In the genomic region with DNA sequence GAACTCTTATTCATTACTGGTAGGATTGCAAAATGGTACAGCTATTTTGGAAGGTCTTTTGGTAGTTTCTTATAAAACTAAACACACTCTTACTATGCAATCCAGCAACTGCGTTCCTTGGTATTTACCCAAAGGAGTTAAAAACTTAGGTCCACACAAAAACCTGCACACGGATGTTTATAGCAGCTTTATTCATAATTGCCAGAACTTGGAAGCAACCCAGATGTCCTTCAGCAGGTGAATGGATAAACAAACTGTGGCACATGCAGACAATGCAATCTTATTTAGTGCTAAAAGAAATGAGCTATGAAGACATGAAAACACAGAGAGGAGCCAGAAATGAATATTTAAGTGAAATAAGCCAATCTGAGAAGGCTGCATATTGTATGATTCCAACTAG, we compare ENCODE assay signal across 29 cellular contexts. TPM values are rescaled to one million over a fixed set of nuclear protein-coding genes. Genes with fewer than 3 reads are reported as not detected.
A peak's percentile ranks its signal among the peaks of the same experiment; 100 is the strongest.
DNase-seq lines count a peak whose midpoint lies in the region; ATAC-seq, FAIRE-seq and TF ChIP-seq lines count a peak whose summit lies in the region.
"Had no signal": no experiment of that assay in that cellular context is flagged by ENCODE, and none has a peak within 500 bp of the region (broad histone marks: within the 10 kb centered on the region; RNA-seq: fewer than 3 reads in every experiment).

No MANE protein-coding gene starts in this region.

- H3K4me1 ChIP-seq in sigmoid colon: peaks cover 0 to 64% (median 57%) of the 10 kb centered on the region in 4 donors
- H3K4me1 ChIP-seq: foreskin keratinocyte had no signal

- no peak overlapping the region for H3K4me3 Mint-ChIP-seq in central memory CD8-positive, alpha-beta T cell
- H3K4me3 Mint-ChIP-seq: activated naive CD8-positive, alpha-beta T cell; CD4-positive, CD25-positive, alpha-beta regulatory T cell; endodermal cell; stimulated activated naive B cell treated with anti-CD40 and anti-IgM and Interleukin-4, amounts not matched to agents 10 μg/mL and 1 μg/mL and 100 μg/mL, for 72 hours; T-helper 1 cell treated with Interleukin-12 subunit alpha and Interleukin-12 subunit beta and Interleukin-4 antibody, amounts not matched to agents 30 μg/mL and 1 μg/mL, for 36 hours had no signal

- H3K27me3 ChIP-seq in sigmoid colon: no peaks in the 10 kb centered on the region
- H3K27me3 ChIP-seq: cardiac muscle cell had no signal

- peaks cover 3% of the 10 kb centered on the region for H3K27me3 Mint-ChIP-seq in central memory CD8-positive, alpha-beta T cell
- H3K27me3 Mint-ChIP-seq: activated naive CD8-positive, alpha-beta T cell; stimulated activated naive B cell treated with anti-CD40 and anti-IgM and Interleukin-4, amounts not matched to agents 10 μg/mL and 1 μg/mL and 100 μg/mL, for 72 hours had no signal

- no peaks in the 10 kb centered on the region for H3K9me3 Mint-ChIP-seq in central memory CD8-positive, alpha-beta T cell
- H3K9me3 Mint-ChIP-seq: activated T-helper 2 cell treated with anti-CD3 and anti-CD28 coated beads, Interferon-gamma antibody, Interleukin-2, Interleukin-4, amounts not matched to agents 10 μg/mL and 5 μg/mL and 100 μg/mL, durations not matched to agents 14 hours and 24 hours and 36 hours; endodermal cell; T-helper 1 cell treated with Interleukin-12 subunit alpha and Interleukin-12 subunit beta and Interleukin-4 antibody, amounts not matched to agents 30 μg/mL and 1 μg/mL, for 36 hours had no signal

- no peaks in the 10 kb centered on the region for H3K36me3 Mint-ChIP-seq in central memory CD8-positive, alpha-beta T cell (ENCODE audit: insufficient read depth)
- H3K36me3 Mint-ChIP-seq: activated naive CD8-positive, alpha-beta T cell; CD4-positive, CD25-positive, alpha-beta regulatory T cell; stimulated activated naive B cell treated with anti-CD40 and anti-IgM and Interleukin-4, amounts not matched to agents 10 μg/mL and 1 μg/mL and 100 μg/mL, for 72 hours had no signal

- H3K4me3 ChIP-seq in sigmoid colon: no peak overlapping the region
- H3K4me3 ChIP-seq: cardiac muscle cell, SK-N-MC had no signal

- FAIRE-seq in frontal cortex (lab: Jason Lieb, UNC): no peak
- FAIRE-seq: GM12892, TTC549 had no signal

- no peaks in the 10 kb centered on the region for H3K9me3 ChIP-seq in sigmoid colon

- TF ChIP-seq CTCF in sigmoid colon (IDR thresholded peaks at IDR 0.05): no peak

- H3K4me1 Mint-ChIP-seq in central memory CD8-positive, alpha-beta T cell: no peaks in the 10 kb centered on the region
- H3K4me1 Mint-ChIP-seq: CD4-positive, CD25-positive, alpha-beta regulatory T cell had no signal

- intact Hi-C loops in sigmoid colon (cut with DNase I): no loop called here

- no peak for TF ChIP-seq EP300 in sigmoid colon (IDR thresholded peaks at IDR 0.05)

- 12 to 53% methylated on average over 2 of the region's 2 CpGs for WGBS in sigmoid colon, 2 donors

- no peak for TF ChIP-seq POLR2A in sigmoid colon (IDR thresholded peaks at IDR 0.05)

- H3K27ac Mint-ChIP-seq in central memory CD8-positive, alpha-beta T cell (ENCODE audit: low read depth): peak overlapping the region; percentile 27
- H3K27ac Mint-ChIP-seq: activated naive CD8-positive, alpha-beta T cell; activated T-helper 2 cell treated with anti-CD3 and anti-CD28 coated beads, Interferon-gamma antibody, Interleukin-2, Interleukin-4, amounts not matched to agents 10 μg/mL and 5 μg/mL and 100 μg/mL, durations not matched to agents 14 hours and 24 hours and 36 hours; CD4-positive, CD25-positive, alpha-beta regulatory T cell; endodermal cell; stimulated activated naive B cell treated with anti-CD40 and anti-IgM and Interleukin-4, amounts not matched to agents 10 μg/mL and 1 μg/mL and 100 μg/mL, for 72 hours; T-helper 1 cell treated with Interleukin-12 subunit alpha and Interleukin-12 subunit beta and Interleukin-4 antibody, amounts not matched to agents 30 μg/mL and 1 μg/mL, for 36 hours had no signal

- ATAC-seq in central memory CD8-positive, alpha-beta T cell (replicated peaks; ENCODE audit: extremely low read depth, poor library complexity, severe bottlenecking): no peak
- no peak for ATAC-seq in GM21723 (IDR thresholded peaks at IDR 0.05; ENCODE audit: unreplicated experiment)
- ATAC-seq: activated CD4-positive, CD25-positive, alpha-beta regulatory T cell treated with anti-CD3 and anti-CD28 coated beads, Interleukin-2, amount 50 U/mL, for 24 hours; esophagus mucosa; foreskin keratinocyte; sciatic nerve; stimulated activated naive B cell treated with anti-CD40 and anti-IgM and Interleukin-4, amounts not matched to agents 10 μg/mL and 1 μg/mL and 100 μg/mL, for 72 hours had no signal

- DNase-seq in NCI-H2107 treated with DMSO at 0.1 percent for 48 hours (lab: John Stamatoyannopoulos, UW; ENCODE audit: unreplicated experiment) (peak; percentile 58), NCI-H2107 (lab: John Stamatoyannopoulos, UW) (no peak), NCI-H2029 (lab: John Stamatoyannopoulos, UW) (peak; percentile 63), sigmoid colon (no peak), frontal cortex (ENCODE audit: low spot score in 2 of 2) (no peak)
- no peak for DNase-seq in central memory CD8-positive, alpha-beta T cell (ENCODE audit: low spot score in 2 of 2)
- no peak for DNase-seq in activated T-cell treated with anti-CD3 and anti-CD28 coated beads, Interleukin-2, amount 50 U/mL, for 1 hour
- DNase-seq: activated CD4-positive, alpha-beta T cell treated with anti-CD3 and anti-CD28 coated beads, Interleukin-2, amount 50 U/mL, for 48 hours; activated CD8-positive, alpha-beta memory T cell treated with anti-CD3 and anti-CD28 coated beads, Interleukin-2, amount 50 U/mL, for 48 hours; anterior cingulate cortex; CD4-positive, CD25-positive, alpha-beta regulatory T cell; endodermal cell; foreskin keratinocyte; NCI-H187 treated with DMSO at 0.1 percent for 48 hours; NCI-H526; stimulated activated CD4-positive, alpha-beta T cell treated with anti-CD3 and anti-CD28 coated beads, Interleukin-4, amount 100 ng/mL, for 4 hours; stimulated activated naive B cell treated with anti-CD40 and anti-IgM and Interleukin-4, amounts not matched to agents 10 μg/mL and 1 μg/mL and 100 μg/mL, for 72 hours had no signal

- H3K27ac ChIP-seq in sigmoid colon: peak overlapping the region in 3 of 4 donors; percentile 2 to 56 (median 46)
- H3K27ac ChIP-seq: cardiac muscle cell, foreskin keratinocyte had no signal

- no peaks in the 10 kb centered on the region for H3K36me3 ChIP-seq in sigmoid colon
- H3K36me3 ChIP-seq: cardiac muscle cell had no signal

RNA-seq across cellular contexts. Expression of gene WNK2, which starts 10.6 kb away (rescaled TPM):
- total RNA-seq in sigmoid colon (10 to 100 TPM; 16.0 to 95.8 (median 29.0) TPM), frontal cortex (12.6 TPM)
- polyA plus RNA-seq in sigmoid colon: 10 to 100 TPM; 12.6 to 80.1 (median 19.0) TPM
- total RNA-seq: A172 had no signal
- polyA plus RNA-seq: CD4-positive, CD25-positive, alpha-beta regulatory T cell had no signal

Comparison
In these comparisons a context has a peak if more than half of its experiments do, and no peak if none do; other contexts are left out.
1. DNase-seq: peak in NCI-H2107 treated with DMSO at 0.1 percent for 48 hours (single experiment) and NCI-H2029 (single experiment); none in NCI-H2107 (single experiment), central memory CD8-positive, alpha-beta T cell (0 of 2), sigmoid colon (single experiment), frontal cortex (0 of 2) and activated T-cell treated with anti-CD3 and anti-CD28 coated beads, Interleukin-2, amount 50 U/mL, for 1 hour (single experiment).